ENCODE assay signal across 31 cellular contexts in genomic region chr5:20335978-20336377, GRCh38.
DNase-seq lines count a peak whose midpoint lies in the region; ATAC-seq and TF ChIP-seq lines count a peak whose summit lies in the region.
"Had no signal": no experiment of that assay in that cellular context is flagged by ENCODE, and none has a peak within 500 bp of the region (broad histone marks: within the 10 kb centered on the region; RNA-seq: fewer than 3 reads in every experiment).

No MANE protein-coding gene starts in this region.

- peaks cover 11% of the 10 kb centered on the region for H3K9me3 Mint-ChIP-seq in neural progenitor cell

- H2AFZ ChIP-seq in neural progenitor cell (replicated peaks) = no peak overlapping the region

- H3K4me1 ChIP-seq in neural progenitor cell = no peaks in the 10 kb centered on the region
- H3K4me1 ChIP-seq in gastroesophageal sphincter = no peaks in the 10 kb centered on the region
- H3K4me1 ChIP-seq: body of pancreas, gastrocnemius medialis, left ventricle myocardium inferior, upper lobe of left lung had no signal

- no peak overlapping the region for H3K4me3 Mint-ChIP-seq in neural progenitor cell
- no peak overlapping the region for H3K4me3 Mint-ChIP-seq in T-helper 17 cell
- H3K4me3 Mint-ChIP-seq: activated CD4-positive, alpha-beta T cell treated with anti-CD3 and anti-CD28 coated beads, Interleukin-2, amount 10 ng/mL, durations not matched to agents 24 days and 14 days; activated T-cell treated with anti-CD3 and anti-CD28 coated beads, Interleukin-2, amount 50 U/mL, for 4 hours; B cell; naive thymus-derived CD8-positive, alpha-beta T cell; T-helper 1 cell treated with Interleukin-12 subunit alpha and Interleukin-12 subunit beta and Interleukin-4 antibody, amounts not matched to agents 30 μg/mL and 1 μg/mL, for 36 hours had no signal

- no peaks in the 10 kb centered on the region for H3K4me1 Mint-ChIP-seq in neural progenitor cell
- H3K4me1 Mint-ChIP-seq in T-helper 17 cell = no peaks in the 10 kb centered on the region
- H3K4me1 Mint-ChIP-seq: activated CD4-positive, alpha-beta T cell treated with anti-CD3 and anti-CD28 coated beads, Interleukin-2, amount 10 ng/mL, durations not matched to agents 24 days and 14 days; B cell; naive thymus-derived CD8-positive, alpha-beta T cell had no signal

- H3K27me3 ChIP-seq in brain microvascular endothelial cell (replicated peaks) = no peaks in the 10 kb centered on the region
- no peaks in the 10 kb centered on the region for H3K27me3 ChIP-seq in neural progenitor cell
- H3K27me3 ChIP-seq in gastroesophageal sphincter = no peaks in the 10 kb centered on the region
- H3K27me3 ChIP-seq: body of pancreas, gastrocnemius medialis, upper lobe of left lung had no signal

- H3K79me2 ChIP-seq in neural progenitor cell (ENCODE audit: low read depth) = no peaks in the 10 kb centered on the region

- H3K36me3 Mint-ChIP-seq in neural progenitor cell (peaks cover 17% of the 10 kb centered on the region), T-helper 17 cell (ENCODE audit: low read depth) (no peaks in the 10 kb centered on the region)

- no peak overlapping the region for H3K9ac ChIP-seq in neural progenitor cell

- ATAC-seq in GM21825 (IDR thresholded peaks at IDR 0.05; ENCODE audit: unreplicated experiment) (no peak), T-helper 17 cell (no peak), gastroesophageal sphincter (no peak)
- ATAC-seq: activated T-cell treated with anti-CD3 and anti-CD28 coated beads, Interleukin-2, amount 50 U/mL, for 4 hours; body of pancreas; gastrocnemius medialis; HepG2; naive thymus-derived CD8-positive, alpha-beta T cell had no signal

- H3K27ac ChIP-seq in brain microvascular endothelial cell (no peak overlapping the region), neural progenitor cell (no peak overlapping the region), gastroesophageal sphincter (no peak overlapping the region)
- H3K27ac ChIP-seq: body of pancreas, gastrocnemius medialis, left ventricle myocardium inferior, skin epidermis, upper lobe of left lung had no signal

- in situ Hi-C loops in brain microvascular endothelial cell (cut with HindIII; ENCODE audit: low pct_ligation_motif_present, low sequenced_read_pairs) = no loop called here

- H3K4me2 ChIP-seq in neural progenitor cell = no peak overlapping the region

- DNase-seq in NCI-H82 (lab: John Stamatoyannopoulos, UW) (peak; percentile 9), NCI-H82 treated with DMSO at 0.1 percent for 48 hours (lab: John Stamatoyannopoulos, UW; ENCODE audit: unreplicated experiment) (no peak), NB4 (ENCODE audit: low read depth) (peak; percentile 14), brain microvascular endothelial cell (no peak), neural progenitor cell (ENCODE audit: low spot score) (peak; percentile 3), T-helper 17 cell (no peak)
- DNase-seq: activated CD4-positive, alpha-beta T cell treated with anti-CD3 and anti-CD28 coated beads, Interleukin-2, amount 10 ng/mL, durations not matched to agents 24 days and 14 days; activated T-cell treated with anti-CD3 and anti-CD28 coated beads, Interleukin-2, amount 50 U/mL, for 4 hours; body of pancreas; COR-L47; effector CD8-positive, alpha-beta T cell; erythroblast; gastrocnemius medialis; GOT3; hypothalamus; left ventricle myocardium inferior; midbrain; naive thymus-derived CD8-positive, alpha-beta T cell; NCI-H1092 treated with DMSO at 0.1 percent for 48 hours; NCI-H2029; NCI-H2227 treated with DMSO at 0.1 percent for 48 hours; NCI-H774; SHP77 treated with DMSO at 0.1 percent for 48 hours; stimulated activated CD4-positive, alpha-beta T cell treated with anti-CD3 and anti-CD28 coated beads, Interleukin-1b, Interleukin-23, amount 100 ng/mL, for 48 hours; upper lobe of left lung had no signal

- 64 to 86% methylated on average over 1 of the region's 2 CpGs for WGBS in gastroesophageal sphincter (ENCODE audit: low coverage in 1 of 2), 2 donors

- H3K27ac Mint-ChIP-seq in neural progenitor cell = no peak overlapping the region
- H3K27ac Mint-ChIP-seq in T-helper 17 cell = no peak overlapping the region
- H3K27ac Mint-ChIP-seq: activated CD4-positive, alpha-beta T cell treated with anti-CD3 and anti-CD28 coated beads, Interleukin-2, amount 10 ng/mL, durations not matched to agents 24 days and 14 days; B cell; naive thymus-derived CD8-positive, alpha-beta T cell; T-helper 1 cell treated with Interleukin-12 subunit alpha and Interleukin-12 subunit beta and Interleukin-4 antibody, amounts not matched to agents 30 μg/mL and 1 μg/mL, for 36 hours had no signal

- H4K20me1 ChIP-seq in neural progenitor cell (ENCODE audit: low read depth) = no peaks in the 10 kb centered on the region

- no peaks in the 10 kb centered on the region for H3K9me3 ChIP-seq in neural progenitor cell (ENCODE audit: low read depth)
- H3K9me3 ChIP-seq in T-helper 17 cell (ENCODE audit: control insufficient read depth, low read length, poor library complexity, severe bottlenecking) = peaks cover 2% of the 10 kb centered on the region
- H3K9me3 ChIP-seq in gastroesophageal sphincter = no peaks in the 10 kb centered on the region
- H3K9me3 ChIP-seq: gastrocnemius medialis, upper lobe of left lung had no signal

- H3K4me3 ChIP-seq in NB4 (ENCODE audit: low read depth, low read length) = no peak overlapping the region
- no peak overlapping the region for H3K4me3 ChIP-seq in brain microvascular endothelial cell (ENCODE audit: low read depth, low read length)
- H3K4me3 ChIP-seq in neural progenitor cell = no peak overlapping the region
- H3K4me3 ChIP-seq in gastroesophageal sphincter = no peak overlapping the region
- H3K4me3 ChIP-seq: body of pancreas, gastrocnemius medialis, left ventricle myocardium inferior, skin epidermis, upper lobe of left lung had no signal

- TF ChIP-seq EP300 in gastroesophageal sphincter (IDR thresholded peaks at IDR 0.05) = no peak

- no peaks in the 10 kb centered on the region for H3K27me3 Mint-ChIP-seq in neural progenitor cell (ENCODE audit: insufficient read depth, low read depth)
- no peaks in the 10 kb centered on the region for H3K27me3 Mint-ChIP-seq in T-helper 17 cell
- H3K27me3 Mint-ChIP-seq: activated CD4-positive, alpha-beta T cell treated with anti-CD3 and anti-CD28 coated beads, Interleukin-2, amount 10 ng/mL, durations not matched to agents 24 days and 14 days; B cell; naive thymus-derived CD8-positive, alpha-beta T cell had no signal

- no peaks in the 10 kb centered on the region for H3F3A ChIP-seq in neural progenitor cell (ENCODE audit: low read depth)

- peak; percentile 30 for TF ChIP-seq CTCF in NB4 (IDR thresholded peaks at IDR 0.05; ENCODE audit: low read depth, low read length)
- peak; percentile 19 for TF ChIP-seq CTCF in brain microvascular endothelial cell (IDR thresholded peaks at IDR 0.05; ENCODE audit: low read depth, low read length, missing control alignments)
- peak; percentile 17 for TF ChIP-seq CTCF in neural progenitor cell (IDR thresholded peaks at IDR 0.05)
- no peak for TF ChIP-seq CTCF in gastroesophageal sphincter (IDR thresholded peaks at IDR 0.05)

- no peaks in the 10 kb centered on the region for H3K36me3 ChIP-seq in brain microvascular endothelial cell (replicated peaks)
- H3K36me3 ChIP-seq in neural progenitor cell = no peaks in the 10 kb centered on the region
- H3K36me3 ChIP-seq in gastroesophageal sphincter = no peaks in the 10 kb centered on the region
- H3K36me3 ChIP-seq: gastrocnemius medialis, left ventricle myocardium inferior, upper lobe of left lung had no signal

- TF ChIP-seq POLR2A in NB4 (IDR thresholded peaks at IDR 0.05; ENCODE audit: extremely low read depth, insufficient read length) (no peak), gastroesophageal sphincter (IDR thresholded peaks at IDR 0.05) (no peak)

Comparison
In these comparisons a context has a peak if more than half of its experiments do, and no peak if none do; other contexts are left out.
1. DNase-seq: peak in NCI-H82 (single experiment), NB4 (single experiment) and neural progenitor cell (single experiment); none in NCI-H82 treated with DMSO at 0.1 percent for 48 hours (single experiment), brain microvascular endothelial cell (single experiment) and T-helper 17 cell (0 of 3).
2. CTCF ChIP-seq: peak in NB4 (single experiment), brain microvascular endothelial cell (single experiment) and neural progenitor cell (single experiment); none in gastroesophageal sphincter (0 of 4).